23 cellular contexts compared by ENCODE assay signal in the genomic region with DNA sequence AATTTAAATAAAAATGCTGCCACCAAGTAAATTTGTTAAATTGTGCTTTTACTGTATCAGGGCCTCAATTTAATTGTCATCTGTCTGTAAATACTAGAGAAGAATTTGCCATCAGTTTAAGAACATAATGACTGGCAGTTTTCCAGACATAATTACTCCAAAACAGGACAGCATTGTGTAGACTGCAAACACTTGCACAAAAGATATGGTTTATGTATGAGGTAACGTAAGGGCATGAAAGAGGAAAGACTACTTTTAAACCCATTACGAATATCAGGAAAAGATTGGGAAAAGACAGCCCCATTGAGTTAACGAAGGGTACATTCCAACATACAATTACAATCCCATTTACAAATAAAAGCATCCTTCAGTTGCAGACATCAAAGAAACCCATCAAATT. TPM values are rescaled to one million over a fixed set of nuclear protein-coding genes. Genes with fewer than 3 reads are reported as not detected.
DNase-seq lines count a peak whose midpoint lies in the region; ATAC-seq, FAIRE-seq and TF ChIP-seq lines count a peak whose summit lies in the region.
"Had no signal": no experiment of that assay in that cellular context is flagged by ENCODE, and none has a peak within 500 bp of the region (broad histone marks: within the 10 kb centered on the region; RNA-seq: fewer than 3 reads in every experiment).

No MANE protein-coding gene starts in this region.

- ATAC-seq in activated naive CD8-positive, alpha-beta T cell treated with anti-CD3 and anti-CD28 coated beads, Interleukin-2, amount 50 U/mL, for 24 hours = no peak
- ATAC-seq: activated T-cell treated with anti-CD3 and anti-CD28 coated beads, Interleukin-2, amount 50 U/mL, for 72 hours; esophagus mucosa; left lung; mucosa of descending colon; stimulated activated naive CD8-positive, alpha-beta T cell treated with anti-CD3 and anti-CD28 coated beads, Interleukin-15, amount 100 ng/mL, for 72 hours had no signal

- DNase-seq in COLO829 (ENCODE audit: low spot score) (peak; percentile 82), NCI-H1105 (lab: John Stamatoyannopoulos, UW) (peak; percentile 89), NCI-H748 (lab: John Stamatoyannopoulos, UW; ENCODE audit: unreplicated experiment) (peak; percentile 95), foreskin melanocyte (peak; percentile 65), germinal center (ENCODE audit: low spot score) (no peak), DMS114 treated with DMSO at 0.1 percent for 48 hours (lab: John Stamatoyannopoulos, UW; ENCODE audit: unreplicated experiment) (no peak), GM12892 (ENCODE audit: insufficient read length) (no peak)
- no peak for DNase-seq in activated naive CD8-positive, alpha-beta T cell treated with anti-CD3 and anti-CD28 coated beads, Interleukin-2, amount 50 U/mL, for 24 hours
- DNase-seq: activated CD4-positive, CD25-positive, alpha-beta regulatory T cell treated with anti-CD3 and anti-CD28 coated beads, Interleukin-2, amount 50 U/mL, for 72 hours; activated naive CD4-positive, alpha-beta T cell treated with anti-CD3 and anti-CD28 coated beads, Interleukin-2, amount 50 U/mL, for 16 hours; activated T-cell treated with anti-CD3 and anti-CD28 coated beads, Interleukin-2, amount 50 U/mL, for 72 hours; CD4-positive, alpha-beta memory T cell; effector CD8-positive, alpha-beta T cell; H7; KBM-7; left lung; mucosa of descending colon; NCI-H226; stimulated activated CD4-positive, alpha-beta T cell treated with anti-CD3 and anti-CD28 coated beads, Interleukin-4, amount 100 ng/mL, for 4 hours; stimulated activated naive CD8-positive, alpha-beta T cell treated with anti-CD3 and anti-CD28 coated beads, Interleukin-15, amount 100 ng/mL, for 72 hours; trophoblast cell had no signal

- no peaks in the 10 kb centered on the region for H3K9me3 Mint-ChIP-seq in activated naive CD8-positive, alpha-beta T cell treated with anti-CD3 and anti-CD28 coated beads, Interleukin-2, amount 50 U/mL, for 24 hours
- H3K9me3 Mint-ChIP-seq: CD4-positive, alpha-beta memory T cell; stimulated activated naive CD8-positive, alpha-beta T cell treated with anti-CD3 and anti-CD28 coated beads, Interleukin-15, amount 100 ng/mL, for 72 hours had no signal

- no peak for TF ChIP-seq POLR2A in GM12892 (IDR thresholded peaks at IDR 0.05; ENCODE audit: low read depth, low read length)

- no peak overlapping the region for H3K27ac Mint-ChIP-seq in activated naive CD8-positive, alpha-beta T cell treated with anti-CD3 and anti-CD28 coated beads, Interleukin-2, amount 50 U/mL, for 24 hours
- H3K27ac Mint-ChIP-seq: activated T-cell treated with anti-CD3 and anti-CD28 coated beads, Interleukin-2, amount 50 U/mL, for 72 hours; CD4-positive, alpha-beta memory T cell; neural progenitor cell; stimulated activated naive CD8-positive, alpha-beta T cell treated with anti-CD3 and anti-CD28 coated beads, Interleukin-15, amount 100 ng/mL, for 72 hours had no signal

- peaks cover 6% of the 10 kb centered on the region for H3K27me3 Mint-ChIP-seq in activated naive CD8-positive, alpha-beta T cell treated with anti-CD3 and anti-CD28 coated beads, Interleukin-2, amount 50 U/mL, for 24 hours

- H3K36me3 Mint-ChIP-seq in activated naive CD8-positive, alpha-beta T cell treated with anti-CD3 and anti-CD28 coated beads, Interleukin-2, amount 50 U/mL, for 24 hours (ENCODE audit: low read depth) = no peaks in the 10 kb centered on the region
- H3K36me3 Mint-ChIP-seq: CD4-positive, alpha-beta memory T cell; neural progenitor cell had no signal

- no peak overlapping the region for H3K4me3 Mint-ChIP-seq in activated naive CD8-positive, alpha-beta T cell treated with anti-CD3 and anti-CD28 coated beads, Interleukin-2, amount 50 U/mL, for 24 hours
- H3K4me3 Mint-ChIP-seq: activated T-cell treated with anti-CD3 and anti-CD28 coated beads, Interleukin-2, amount 50 U/mL, for 72 hours; CD4-positive, alpha-beta memory T cell; neural progenitor cell; stimulated activated naive CD8-positive, alpha-beta T cell treated with anti-CD3 and anti-CD28 coated beads, Interleukin-15, amount 100 ng/mL, for 72 hours had no signal

- no peak for FAIRE-seq in GM12892 (lab: Jason Lieb, UNC)

- H3K4me1 Mint-ChIP-seq in activated naive CD8-positive, alpha-beta T cell treated with anti-CD3 and anti-CD28 coated beads, Interleukin-2, amount 50 U/mL, for 24 hours = no peaks in the 10 kb centered on the region
- H3K4me1 Mint-ChIP-seq: CD4-positive, alpha-beta memory T cell; stimulated activated naive CD8-positive, alpha-beta T cell treated with anti-CD3 and anti-CD28 coated beads, Interleukin-15, amount 100 ng/mL, for 72 hours had no signal

RNA-seq across cellular contexts. Expression of gene KRR1, which starts 59.8 kb away (rescaled TPM):
- polyA plus RNA-seq in GM12892 (2012; ENCODE audit: missing spikeins) = 66.0 TPM

Comparison
In these comparisons a context has a peak if more than half of its experiments do, and no peak if none do; other contexts are left out.
1. DNase-seq: peak in COLO829 (single experiment), NCI-H1105 (single experiment), NCI-H748 (single experiment) and foreskin melanocyte (single experiment); none in germinal center (single experiment), activated naive CD8-positive, alpha-beta T cell treated with anti-CD3 and anti-CD28 coated beads, Interleukin-2, amount 50 U/mL, for 24 hours (single experiment), DMS114 treated with DMSO at 0.1 percent for 48 hours (single experiment) and GM12892 (single experiment).